8 cellular contexts compared by ENCODE assay signal in the genomic region with DNA sequence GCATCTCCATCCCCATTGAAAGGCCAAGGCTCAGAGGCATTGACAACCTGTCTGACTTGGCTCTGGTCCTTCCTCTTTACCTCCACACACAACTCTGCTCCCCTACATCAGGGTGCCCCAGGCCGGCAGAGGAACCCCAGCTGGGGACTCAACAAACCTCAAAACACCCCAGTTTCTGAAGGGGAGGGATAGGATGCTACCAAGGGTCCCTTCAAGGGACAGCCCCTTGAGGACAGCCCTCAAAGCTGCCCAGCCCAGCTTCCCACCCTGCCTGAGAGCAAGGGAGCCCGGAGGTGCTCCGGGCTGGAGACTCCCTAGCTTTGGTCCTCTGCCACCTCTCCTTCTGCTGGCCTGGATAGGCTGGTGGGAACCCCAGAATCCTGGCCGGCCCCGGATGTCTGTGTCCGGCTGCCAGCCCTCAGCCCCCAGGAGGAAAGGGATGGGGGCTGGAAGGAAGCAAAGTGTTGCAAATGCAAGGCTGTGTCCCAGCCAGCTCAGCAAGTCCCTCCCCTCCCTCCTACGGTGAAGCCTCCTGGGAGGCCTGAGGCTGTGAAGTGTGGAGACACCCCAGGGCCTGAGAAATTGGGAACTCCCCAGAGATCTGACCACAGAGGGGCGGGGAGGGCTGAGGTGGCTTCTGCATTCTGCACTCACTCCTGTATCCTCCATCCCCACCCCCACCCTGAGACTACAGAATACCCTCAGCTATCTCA. TPM values are rescaled to one million over a fixed set of nuclear protein-coding genes. Genes with fewer than 3 reads are reported as not detected.
DNase-seq lines count a peak whose midpoint lies in the region; ATAC-seq, FAIRE-seq and TF ChIP-seq lines count a peak whose summit lies in the region.

No MANE protein-coding gene starts in this region.

- CTCF ChIA-PET in GM12878 (lab: Yijun Ruan, JAX), result interaction anchor here (0.9 to 2.4 kb wide), 18 partner anchors 10 to 156 kb away, joined by 3 to 17 read pairs (median 4); a partner anchor contains a TSS

- peak in 1 of 2 experiments; percentile 43; a peak in 1 of 4 replicates for TF ChIP-seq EP300 in GM12878 (IDR thresholded peaks at IDR 0.05; ENCODE audit: borderline replicate concordance in 1 of 2, control insufficient read depth in 1 of 2, low read depth in 2 of 2, low read length in 2 of 2)

- H3K9ac ChIP-seq in GM12878 (ENCODE audit: control insufficient read depth, insufficient read depth, low read length), result peak overlapping the region; percentile 64; the same call in 1 of the 2 replicates

- H3K9me3 Mint-ChIP-seq in memory B cell (no peaks in the 10 kb centered on the region), chondrocyte (ENCODE audit: low read depth) (no peaks in the 10 kb centered on the region)

- WGBS in GM12878 (ENCODE audit: insufficient coverage, insufficient replicate concordance, low lambda C conversion rate, missing lambda C conversion rate), result 0% methylated on average over 7 of the region's 8 CpGs

- no peaks in the 10 kb centered on the region for H3K27me3 ChIP-seq in GM12878 (replicated peaks in 1 of 2; ENCODE audit: control insufficient read depth in 2 of 2, insufficient read depth in 2 of 2, low read length in 1 of 2)

- in situ Hi-C loops in GM12878 (cut with MboI), result no loop called here

- no peaks in the 10 kb centered on the region for H3K9me3 ChIP-seq in GM12878 (replicated peaks; ENCODE audit: control insufficient read depth, insufficient read depth, low read length)

- no peak for TF ChIP-seq RAD21 in GM12878 (IDR thresholded peaks at IDR 0.05; ENCODE audit: insufficient read depth, low read depth, low read length)

- H3K4me2 ChIP-seq in GM12878 (ENCODE audit: control insufficient read depth, insufficient read depth), result peak overlapping the region; percentile 78

- H3K27ac Mint-ChIP-seq in memory B cell (peak overlapping the region; percentile 64), chondrocyte (ENCODE audit: unreplicated experiment) (no peak overlapping the region)

- ATAC-seq in activated CD4-positive, CD25-positive, alpha-beta regulatory T cell treated with anti-CD3 and anti-CD28 coated beads, Interleukin-2, amount 50 U/mL, for 24 hours, result peak; percentile 19 to 31
- ATAC-seq in GM12878 (peak; percentile 65), memory B cell (ENCODE audit: low read depth) (peak; percentile 61), GM18511 (IDR thresholded peaks at IDR 0.05; ENCODE audit: unreplicated experiment) (no peak)

- H3K36me3 Mint-ChIP-seq in memory B cell, result peaks cover 2% of the 10 kb centered on the region
- H3K36me3 Mint-ChIP-seq in chondrocyte (ENCODE audit: low read depth), result peaks cover 5% of the 10 kb centered on the region

- peak; percentile 55 for TF ChIP-seq POLR2A in Raji (IDR thresholded peaks at IDR 0.05; ENCODE audit: insufficient read depth, low read depth, low read length)
- no peak for TF ChIP-seq POLR2A in GM12878 (IDR thresholded peaks at IDR 0.05; ENCODE audit: low read depth, low read length)

- SMC1A ChIA-PET in GM12878 (lab: Charles Lee; ENCODE audit: uncharacterized antibody, unreplicated experiment), result interaction anchor here (0.9 to 3.4 kb wide), 11 partner anchors 10 to 121 kb away, joined by 3 to 16 read pairs (median 6); a partner anchor contains a TSS

- H3K4me1 ChIP-seq in GM12878 (ENCODE audit: control insufficient read depth, insufficient read depth, low read length), result peaks cover 65% of the 10 kb centered on the region

- H3K4me3 ChIP-seq in GM12878, result peak overlapping the region; percentile 39; the same call in 1 of the 2 replicates

- BruUV-seq in GM12878 (replicated peaks; lab: Mats Ljungman, UMichigan), result no TSS peak

- no peak for DNase-seq in activated CD4-positive, CD25-positive, alpha-beta regulatory T cell (lab: John Stamatoyannopoulos, UW)
- DNase-seq in GM12878 (ENCODE audit: low read depth, low spot score) (peak; percentile 76), memory B cell (ENCODE audit: low spot score in 2 of 2) (peak; percentile 62 to 63), NCI-H2029 treated with DMSO at 0.1 percent for 48 hours (lab: John Stamatoyannopoulos, UW) (no peak), chondrocyte (ENCODE audit: low spot score) (no peak)

- H3K4me3 Mint-ChIP-seq in memory B cell (peak overlapping the region; percentile 79), chondrocyte (ENCODE audit: unreplicated experiment) (no peak overlapping the region)

- peak overlapping the region; percentile 81 for H3K27ac ChIP-seq in GM12878 (ENCODE audit: control insufficient read depth, insufficient read depth)

- RAD21 ChIA-PET in GM12878 (lab: Charles Lee; ENCODE audit: unreplicated experiment), result interaction anchor here (0.7 to 3.2 kb wide), 21 partner anchors 9 to 484 kb away, joined by 3 to 30 read pairs (median 5); a partner anchor contains a TSS

- FAIRE-seq in GM12878 (lab: Jason Lieb, UNC), result no peak

- intact Hi-C loops in GM12878 (cut with micrococcal nuclease; ENCODE audit: unreplicated experiment), result loop anchor here (2.0 kb wide), 1 partner anchor 14 kb away; no protein-coding TSS in a partner anchor

- H3K27me3 Mint-ChIP-seq in memory B cell (no peaks in the 10 kb centered on the region), chondrocyte (ENCODE audit: low read depth) (no peaks in the 10 kb centered on the region)

- H2AFZ ChIP-seq in GM12878 (ENCODE audit: control insufficient read depth, low read depth, low read length), result no peak overlapping the region

- no peaks in the 10 kb centered on the region for H4K20me1 ChIP-seq in GM12878 (ENCODE audit: control insufficient read depth, insufficient read depth)

- H3K79me2 ChIP-seq in GM12878 (ENCODE audit: control insufficient read depth, insufficient read depth, low read length), result peaks cover 24% of the 10 kb centered on the region

- H3K36me3 ChIP-seq in GM12878 (ENCODE audit: control insufficient read depth in 2 of 2, insufficient read depth in 2 of 2, low read length in 1 of 2), result peaks cover 6 to 7% of the 10 kb centered on the region in 2 experiments

- H3K4me1 Mint-ChIP-seq in memory B cell (peaks cover 38% of the 10 kb centered on the region), chondrocyte (ENCODE audit: low read depth) (peaks cover 23% of the 10 kb centered on the region)

- no peak for TF ChIP-seq CTCF in GM12878 (IDR thresholded peaks at IDR 0.05 in 2 of 3, conservative IDR thresholded peaks at IDR 0.05 in 1 of 3; ENCODE audit: control insufficient read depth in 2 of 3, extremely low read depth in 1 of 3, insufficient read depth in 1 of 3, low read depth in 3 of 3, low read length in 3 of 3)
- TF ChIP-seq CTCF in chondrocyte (IDR thresholded peaks at IDR 0.05), result no peak

- POLR2A ChIA-PET in GM12878 (lab: Charles Lee), result interaction anchor here (0.5 to 3.8 kb wide), 16 partner anchors 15 to 482 kb away, joined by 3 to 46 read pairs (median 4); a partner anchor contains a TSS

RNA-seq across cellular contexts. Expression of a gene that starts 1.1 kb away (rescaled TPM):
- 37.8 and 40.5 TPM in 2 replicates for total RNA-seq in GM12878 (2013; cell fraction: nucleolus; rRNA removed)
- total RNA-seq in GM12878 (2014; rRNA removed), result 106 TPM in 2 replicates
- 71.4 and 80.8 TPM in 2 replicates for total RNA-seq in GM12878 (2014; rRNA removed; fragmentation: Illumina TruSeq; extraction: Trizol)
- total RNA-seq in GM12878 (2021), result 180 and 191 TPM in 2 replicates
- polyA plus RNA-seq in GM12878 (2011; ENCODE audit: low read depth), result 85.9 TPM
- polyA plus RNA-seq in GM12878 (2011; rRNA removed), result 106 and 147 TPM in 2 replicates
- polyA plus RNA-seq in GM12878 (2011; cell fraction: cytosol; rRNA removed), result 195 and 246 TPM in 2 replicates
- 53.2 and 58.0 TPM in 2 replicates for polyA plus RNA-seq in GM12878 (2011; cell fraction: nucleus; rRNA removed)
- polyA plus RNA-seq in GM12878 (2012), result 125 and 138 TPM in 2 replicates
- 189 and 225 TPM in 2 replicates for polyA plus RNA-seq in GM12878 (2014; fragmentation: Illumina TruSeq; extraction: Trizol)
- 10 to 100 TPM; 14.5 to 32.6 TPM for polyA plus RNA-seq in GM12878 (2014; fragmentation: Nextera tagmentation; extraction: Ambion mirVana)
- 200 and 211 TPM in 2 replicates for polyA plus RNA-seq in GM12878 (2014; rRNA removed)
- 100 to 1,000 TPM; 169 to 194 TPM for polyA plus RNA-seq in GM12878 (2016; fragmentation: Nextera tagmentation; extraction: Ambion mirVana)
- polyA minus RNA-seq in GM12878 (2011; rRNA and poly(A)+ RNA removed), result 88.5 and 105 TPM in 2 replicates
- 30.7 and 31.0 TPM in 2 replicates for polyA minus RNA-seq in GM12878 (2011; cell fraction: cytosol; rRNA and poly(A)+ RNA removed)
- polyA minus RNA-seq in GM12878 (2011; cell fraction: nucleus; rRNA and poly(A)+ RNA removed), result 29.0 and 35.5 TPM in 2 replicates
- 58.8 to 104 TPM (median 103 TPM) in 3 replicates for total RNA-seq in chondrocyte

RNA-seq across cellular contexts. Expression of a gene that starts 25.2 kb away (rescaled TPM):
- 18.1 and 20.0 TPM in 2 replicates for total RNA-seq in GM12878 (2013; cell fraction: nucleolus; rRNA removed)
- total RNA-seq in GM12878 (2014; rRNA removed) (1.4 and 2.1 TPM in 2 replicates), GM12878 (2014; rRNA removed; fragmentation: Illumina TruSeq; extraction: Trizol) (1.2 and 1.3 TPM in 2 replicates), GM12878 (2021) (3.1 and 5.1 TPM in 2 replicates), chondrocyte (3.6 to 4.5 TPM (median 4.4 TPM) in 3 replicates)
- 2.6 TPM for polyA plus RNA-seq in GM12878 (2011; ENCODE audit: low read depth)
- polyA plus RNA-seq in GM12878 (2011; rRNA removed) (4.0 and 5.3 TPM in 2 replicates), GM12878 (2014; fragmentation: Illumina TruSeq; extraction: Trizol) (2.6 and 2.9 TPM in 2 replicates), GM12878 (2014; fragmentation: Nextera tagmentation; extraction: Ambion mirVana) (under 1 TPM in 1 of 2 experiments, not detected in 1; 0.02 TPM), GM12878 (2014; rRNA removed) (4.5 and 5.3 TPM in 2 replicates), GM12878 (2016; fragmentation: Nextera tagmentation; extraction: Ambion mirVana) (1 to 10 TPM in 1 of 2 experiments, under 1 TPM in 1; 0.25 to 1.2 TPM)
- polyA plus RNA-seq in GM12878 (2011; cell fraction: cytosol; rRNA removed), result 3.2 and 4.8 TPM in 2 replicates
- 34.5 and 36.3 TPM in 2 replicates for polyA plus RNA-seq in GM12878 (2011; cell fraction: nucleus; rRNA removed)
- polyA plus RNA-seq in GM12878 (2012), result 5.5 and 10.1 TPM in 2 replicates
- 2.3 and 3.1 TPM in 2 replicates for polyA minus RNA-seq in GM12878 (2011; rRNA and poly(A)+ RNA removed)
- polyA minus RNA-seq in GM12878 (2011; cell fraction: cytosol; rRNA and poly(A)+ RNA removed), result 0.67 and 1.7 TPM in 2 replicates
- 3.0 and 8.3 TPM in 2 replicates for polyA minus RNA-seq in GM12878 (2011; cell fraction: nucleus; rRNA and poly(A)+ RNA removed)

RNA-seq across cellular contexts. Expression of a gene that starts 25.2 kb away (rescaled TPM):
- 9.4 and 11.8 TPM in 2 replicates for total RNA-seq in GM12878 (2013; cell fraction: nucleolus; rRNA removed)
- total RNA-seq in GM12878 (2014; rRNA removed) (0.56 and 0.98 TPM in 2 replicates), GM12878 (2014; rRNA removed; fragmentation: Illumina TruSeq; extraction: Trizol) (0.63 and 1.6 TPM in 2 replicates), GM12878 (2021) (0.82 and 1.2 TPM in 2 replicates), chondrocyte (0.90 to 2.0 TPM (median 1.7 TPM) in 3 replicates)
- 1.00 TPM for polyA plus RNA-seq in GM12878 (2011; ENCODE audit: low read depth)
- polyA plus RNA-seq in GM12878 (2011; rRNA removed) (0.67 and 1.2 TPM in 2 replicates), GM12878 (2014; fragmentation: Illumina TruSeq; extraction: Trizol) (0.48 and 0.92 TPM in 2 replicates), GM12878 (2014; fragmentation: Nextera tagmentation; extraction: Ambion mirVana) (under 1 TPM; 0.42 to 0.77 TPM), GM12878 (2014; rRNA removed) (0.51 and 1.2 TPM in 2 replicates), GM12878 (2016; fragmentation: Nextera tagmentation; extraction: Ambion mirVana) (under 1 TPM; 0.58 to 0.82 TPM)
- polyA plus RNA-seq in GM12878 (2011; cell fraction: cytosol; rRNA removed), result 0.62 and 0.78 TPM in 2 replicates
- polyA plus RNA-seq in GM12878 (2011; cell fraction: nucleus; rRNA removed), result 1.2 and 2.2 TPM in 2 replicates
- polyA plus RNA-seq in GM12878 (2012), result 1.3 and 3.3 TPM in 2 replicates
- polyA minus RNA-seq in GM12878 (2011; rRNA and poly(A)+ RNA removed), result 0.46 and 0.51 TPM in 2 replicates
- polyA minus RNA-seq in GM12878 (2011; cell fraction: cytosol; rRNA and poly(A)+ RNA removed), result not detected in 2 replicates
- 0.73 and 1.2 TPM in 2 replicates for polyA minus RNA-seq in GM12878 (2011; cell fraction: nucleus; rRNA and poly(A)+ RNA removed)

RNA-seq across cellular contexts. Expression of a gene that starts 45.2 kb away (rescaled TPM):
- total RNA-seq in GM12878 (2013; cell fraction: nucleolus; rRNA removed), result 223 and 249 TPM in 2 replicates
- total RNA-seq in GM12878 (2014; rRNA removed), result 154 and 164 TPM in 2 replicates
- 145 and 147 TPM in 2 replicates for total RNA-seq in GM12878 (2014; rRNA removed; fragmentation: Illumina TruSeq; extraction: Trizol)
- 153 and 154 TPM in 2 replicates for total RNA-seq in GM12878 (2021)
- polyA plus RNA-seq in GM12878 (2011; ENCODE audit: low read depth), result 251 TPM
- 285 and 331 TPM in 2 replicates for polyA plus RNA-seq in GM12878 (2011; rRNA removed)
- polyA plus RNA-seq in GM12878 (2011; cell fraction: cytosol; rRNA removed), result 262 and 280 TPM in 2 replicates
- polyA plus RNA-seq in GM12878 (2011; cell fraction: nucleus; rRNA removed), result 560 and 603 TPM in 2 replicates
- 155 and 221 TPM in 2 replicates for polyA plus RNA-seq in GM12878 (2012)
- 189 and 199 TPM in 2 replicates for polyA plus RNA-seq in GM12878 (2014; fragmentation: Illumina TruSeq; extraction: Trizol)
- polyA plus RNA-seq in GM12878 (2014; fragmentation: Nextera tagmentation; extraction: Ambion mirVana), result 100 to 1,000 TPM; 150 to 151 TPM
- 170 and 182 TPM in 2 replicates for polyA plus RNA-seq in GM12878 (2014; rRNA removed)
- polyA plus RNA-seq in GM12878 (2016; fragmentation: Nextera tagmentation; extraction: Ambion mirVana), result 100 to 1,000 TPM; 196 to 206 TPM
- polyA minus RNA-seq in GM12878 (2011; rRNA and poly(A)+ RNA removed), result 318 and 386 TPM in 2 replicates
- polyA minus RNA-seq in GM12878 (2011; cell fraction: cytosol; rRNA and poly(A)+ RNA removed), result 63.9 and 75.7 TPM in 2 replicates
- 138 and 194 TPM in 2 replicates for polyA minus RNA-seq in GM12878 (2011; cell fraction: nucleus; rRNA and poly(A)+ RNA removed)
- total RNA-seq in chondrocyte, result 50.2 to 54.9 TPM (median 52.9 TPM) in 3 replicates

RNA-seq across cellular contexts. Expression of a gene that starts 57.1 kb away (rescaled TPM):
- total RNA-seq in GM12878 (2013; cell fraction: nucleolus; rRNA removed), result 114 and 128 TPM in 2 replicates
- 23.3 and 25.1 TPM in 2 replicates for total RNA-seq in GM12878 (2014; rRNA removed)
- total RNA-seq in GM12878 (2014; rRNA removed; fragmentation: Illumina TruSeq; extraction: Trizol), result 22.3 and 22.7 TPM in 2 replicates
- total RNA-seq in GM12878 (2021), result 23.9 and 25.2 TPM in 2 replicates
- 13.3 TPM for polyA plus RNA-seq in GM12878 (2011; ENCODE audit: low read depth)
- 32.8 and 39.7 TPM in 2 replicates for polyA plus RNA-seq in GM12878 (2011; rRNA removed)
- polyA plus RNA-seq in GM12878 (2011; cell fraction: cytosol; rRNA removed), result 34.8 and 37.6 TPM in 2 replicates
- 76.6 and 77.5 TPM in 2 replicates for polyA plus RNA-seq in GM12878 (2011; cell fraction: nucleus; rRNA removed)
- 22.3 and 31.1 TPM in 2 replicates for polyA plus RNA-seq in GM12878 (2012)
- 22.5 and 27.4 TPM in 2 replicates for polyA plus RNA-seq in GM12878 (2014; fragmentation: Illumina TruSeq; extraction: Trizol)
- 1 to 10 TPM; 3.0 to 4.9 TPM for polyA plus RNA-seq in GM12878 (2014; fragmentation: Nextera tagmentation; extraction: Ambion mirVana)
- polyA plus RNA-seq in GM12878 (2014; rRNA removed), result 25.4 and 28.5 TPM in 2 replicates
- 10 to 100 TPM; 18.2 to 20.2 TPM for polyA plus RNA-seq in GM12878 (2016; fragmentation: Nextera tagmentation; extraction: Ambion mirVana)
- 18.5 and 31.0 TPM in 2 replicates for polyA minus RNA-seq in GM12878 (2011; rRNA and poly(A)+ RNA removed)
- 9.3 and 12.7 TPM in 2 replicates for polyA minus RNA-seq in GM12878 (2011; cell fraction: cytosol; rRNA and poly(A)+ RNA removed)
- 21.2 and 34.4 TPM in 2 replicates for polyA minus RNA-seq in GM12878 (2011; cell fraction: nucleus; rRNA and poly(A)+ RNA removed)
- 56.6 to 67.0 TPM (median 57.6 TPM) in 3 replicates for total RNA-seq in chondrocyte

Comparison
In these comparisons a context has a peak if more than half of its experiments do, and no peak if none do; other contexts are left out.
1. DNase-seq: peak in GM12878 (single experiment) and memory B cell (2 of 2); none in activated CD4-positive, CD25-positive, alpha-beta regulatory T cell (0 of 4), NCI-H2029 treated with DMSO at 0.1 percent for 48 hours (single experiment) and chondrocyte (single experiment).